In the genomic region with DNA sequence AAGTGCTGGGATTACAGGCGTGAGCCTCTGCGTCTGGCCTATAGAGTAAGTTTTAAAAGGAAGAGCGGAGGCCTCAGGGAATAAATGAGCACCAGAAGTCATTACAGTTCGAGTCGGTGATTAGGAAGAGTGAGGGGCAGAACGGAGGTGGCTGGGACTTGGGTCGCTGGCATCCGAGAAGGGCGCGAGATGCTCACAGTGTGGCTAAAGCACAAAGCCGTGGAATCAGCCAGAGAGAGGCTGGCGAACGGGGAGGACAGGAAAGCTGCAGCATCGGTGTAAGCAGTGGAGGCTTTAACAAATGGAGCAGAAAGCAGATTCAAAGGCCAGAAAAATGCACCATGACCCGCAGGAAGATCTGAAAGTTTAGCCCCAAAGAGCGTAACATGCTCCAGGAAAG, we compare ENCODE assay signal across 1 cellular context.
TF ChIP-seq lines count a peak whose summit lies in the region.

No MANE protein-coding gene starts in this region.

TF ChIP-seq in H1, 55 proteins besides CTCF, POLR2A, EP300 and RAD21:
- TF ChIP-seq CHD1 (IDR thresholded peaks at IDR 0.05; ENCODE audit: low read depth, low read length) (no peak), SP2 (IDR thresholded peaks at IDR 0.05; ENCODE audit: low read length) (no peak), TEAD4 (IDR thresholded peaks at IDR 0.05; ENCODE audit: low read depth, low read length) (no peak), BACH1 (IDR thresholded peaks at IDR 0.05; ENCODE audit: low read length) (no peak), SAP30 (IDR thresholded peaks at IDR 0.05; ENCODE audit: insufficient read depth, insufficient replicate concordance, low read length) (no peak), SIN3A (conservative IDR thresholded peaks at IDR 0.05 in 1 of 2, IDR thresholded peaks at IDR 0.05 in 1 of 2; ENCODE audit: low read depth in 1 of 2, low read length in 2 of 2) (no peak), KDM4A (IDR thresholded peaks at IDR 0.05; ENCODE audit: low read depth, low read length, severe bottlenecking) (no peak), CBX5 (IDR thresholded peaks at IDR 0.05; ENCODE audit: low read depth, low read length) (no peak), GTF2F1 (IDR thresholded peaks at IDR 0.05; ENCODE audit: borderline replicate concordance, low read depth, low read length) (no peak), HDAC6 (IDR thresholded peaks at IDR 0.05; ENCODE audit: low read depth, low read length) (no peak), ZNF274 (IDR thresholded peaks at IDR 0.05; ENCODE audit: borderline replicate concordance, extremely low read depth, low read length) (no peak), KDM5A (IDR thresholded peaks at IDR 0.05; ENCODE audit: low read length) (no peak), RBBP5 (IDR thresholded peaks at IDR 0.05; ENCODE audit: borderline replicate concordance, low read depth, low read length) (no peak)
